In the genomic region with DNA sequence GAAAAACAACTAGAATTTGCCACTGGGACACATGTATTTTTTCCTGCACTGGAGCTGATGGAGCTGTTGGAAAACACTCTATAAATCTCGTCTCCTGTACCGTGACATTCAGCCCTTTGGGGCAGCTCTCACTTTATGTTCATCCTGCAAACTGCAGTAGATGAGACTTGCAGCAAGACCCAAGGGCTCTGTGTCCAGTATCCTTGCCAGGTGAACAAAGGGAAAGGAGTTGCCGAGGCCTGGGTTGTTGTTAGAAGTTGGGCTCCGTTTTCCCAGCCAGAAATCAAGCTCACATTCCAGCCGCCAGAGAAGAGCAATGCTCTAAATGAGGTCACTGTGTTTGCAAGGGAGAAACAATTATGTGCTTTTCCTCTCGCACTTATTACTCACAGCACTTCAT, we compare ENCODE assay signal across 11 cellular contexts.
DNase-seq lines count a peak whose midpoint lies in the region; ATAC-seq and TF ChIP-seq lines count a peak whose summit lies in the region.
"Had no signal": no experiment of that assay in that cellular context is flagged by ENCODE, and none has a peak within 500 bp of the region (broad histone marks: within the 10 kb centered on the region; RNA-seq: fewer than 3 reads in every experiment).

No MANE protein-coding gene starts in this region.

- in situ Hi-C loops in SK-MEL-5 (cut with HindIII; ENCODE audit: low pct_unique_long_range_greater_than_20kb, low sequenced_read_pairs), result no loop called here

- no peak for ATAC-seq in GM21390 (IDR thresholded peaks at IDR 0.05; ENCODE audit: unreplicated experiment)
- ATAC-seq: activated naive CD4-positive, alpha-beta T cell treated with anti-CD3 and anti-CD28 coated beads, Interleukin-2, amount 50 U/mL, for 72 hours had no signal

- H3K4me3 Mint-ChIP-seq in neural crest cell, result no peak overlapping the region
- no peak overlapping the region for H3K4me3 Mint-ChIP-seq in activated naive CD4-positive, alpha-beta T cell treated with anti-CD3 and anti-CD28 coated beads, Interleukin-2, amount 10 ng/mL, durations not matched to agents 7 days and 5 days

- peak overlapping the region; percentile 67 for H3K27ac Mint-ChIP-seq in neural crest cell (ENCODE audit: unreplicated experiment)
- H3K27ac Mint-ChIP-seq in activated naive CD4-positive, alpha-beta T cell treated with anti-CD3 and anti-CD28 coated beads, Interleukin-2, amount 10 ng/mL, durations not matched to agents 7 days and 5 days, result no peak overlapping the region
- H3K27ac Mint-ChIP-seq: activated naive CD4-positive, alpha-beta T cell treated with anti-CD3 and anti-CD28 coated beads, Interleukin-2, amount 50 U/mL, for 72 hours had no signal

- CTCF ChIA-PET in activated naive CD4-positive, alpha-beta T cell treated with anti-CD3 and anti-CD28 coated beads, Interleukin-2, amount 10 ng/mL, durations not matched to agents 7 days and 5 days (lab: Charles Lee), result no interaction called here

- DNase-seq in AG10803 (ENCODE audit: low read depth) (peak; percentile 62), SK-MEL-5 (ENCODE audit: low read depth, low spot score) (peak; percentile 8), fibroblast of villous mesenchyme (ENCODE audit: low read depth) (peak; percentile 43), neural crest cell (ENCODE audit: low read depth, low spot score) (no peak), NCI-H1092 treated with DMSO at 0.1 percent for 48 hours (lab: John Stamatoyannopoulos, UW) (no peak), activated gamma-delta T cell (lab: John Stamatoyannopoulos, UW) (no peak)
- DNase-seq in activated naive CD4-positive, alpha-beta T cell treated with anti-CD3 and anti-CD28 coated beads, Interleukin-2, amount 10 ng/mL, durations not matched to agents 7 days and 5 days, result no peak
- DNase-seq: activated CD4-positive, CD25-positive, alpha-beta regulatory T cell; hippocampal formation had no signal

- no peaks in the 10 kb centered on the region for H3K36me3 Mint-ChIP-seq in neural crest cell (ENCODE audit: low read depth)
- H3K36me3 Mint-ChIP-seq in activated naive CD4-positive, alpha-beta T cell treated with anti-CD3 and anti-CD28 coated beads, Interleukin-2, amount 10 ng/mL, durations not matched to agents 7 days and 5 days, result no peaks in the 10 kb centered on the region
- H3K36me3 Mint-ChIP-seq: activated naive CD4-positive, alpha-beta T cell treated with anti-CD3 and anti-CD28 coated beads, Interleukin-2, amount 50 U/mL, for 72 hours had no signal

- peaks cover 6% of the 10 kb centered on the region for H3K27me3 Mint-ChIP-seq in neural crest cell (ENCODE audit: low read depth)
- H3K27me3 Mint-ChIP-seq in activated naive CD4-positive, alpha-beta T cell treated with anti-CD3 and anti-CD28 coated beads, Interleukin-2, amount 10 ng/mL, durations not matched to agents 7 days and 5 days, result no peaks in the 10 kb centered on the region

- peaks cover 7% of the 10 kb centered on the region for H3K9me3 Mint-ChIP-seq in neural crest cell
- no peaks in the 10 kb centered on the region for H3K9me3 Mint-ChIP-seq in activated naive CD4-positive, alpha-beta T cell treated with anti-CD3 and anti-CD28 coated beads, Interleukin-2, amount 10 ng/mL, durations not matched to agents 7 days and 5 days
- H3K9me3 Mint-ChIP-seq: activated naive CD4-positive, alpha-beta T cell treated with anti-CD3 and anti-CD28 coated beads, Interleukin-2, amount 50 U/mL, for 72 hours had no signal

- H3K4me3 ChIP-seq in AG10803 (ENCODE audit: low read length), result peak overlapping the region; percentile 7
- peak overlapping the region; percentile 21 for H3K4me3 ChIP-seq in fibroblast of villous mesenchyme (ENCODE audit: low read depth, low read length)

- peaks cover 39% of the 10 kb centered on the region for H3K4me1 Mint-ChIP-seq in neural crest cell
- H3K4me1 Mint-ChIP-seq in activated naive CD4-positive, alpha-beta T cell treated with anti-CD3 and anti-CD28 coated beads, Interleukin-2, amount 10 ng/mL, durations not matched to agents 7 days and 5 days, result no peaks in the 10 kb centered on the region

- peak; percentile 63 for TF ChIP-seq CTCF in AG10803 (conservative IDR thresholded peaks at IDR 0.05; ENCODE audit: low read length)
- peak; percentile 40 for TF ChIP-seq CTCF in fibroblast of villous mesenchyme (IDR thresholded peaks at IDR 0.05; ENCODE audit: insufficient read depth, low read depth, low read length)
- peak; percentile 30 for TF ChIP-seq CTCF in neural crest cell (conservative IDR thresholded peaks at IDR 0.05)

Comparison
In these comparisons a context has a peak if more than half of its experiments do, and no peak if none do; other contexts are left out.
1. DNase-seq: peak in AG10803 (single experiment), SK-MEL-5 (single experiment) and fibroblast of villous mesenchyme (single experiment); none in neural crest cell (single experiment), NCI-H1092 treated with DMSO at 0.1 percent for 48 hours (single experiment), activated gamma-delta T cell (single experiment) and activated naive CD4-positive, alpha-beta T cell treated with anti-CD3 and anti-CD28 coated beads, Interleukin-2, amount 10 ng/mL, durations not matched to agents 7 days and 5 days (single experiment).
2. Peak in every context shown above with its lines, with median percentiles within 50 percentile points of each other: CTCF ChIP-seq.